ENCODE assay signal across 38 cellular contexts in genomic region chr11:119438599-119438998, GRCh38. TPM values are rescaled to one million over a fixed set of nuclear protein-coding genes. Genes with fewer than 3 reads are reported as not detected.
"Had no signal": no experiment of that assay in that cellular context is flagged by ENCODE, and none has a peak within 500 bp of the region (broad histone marks: within the 10 kb centered on the region; RNA-seq: fewer than 3 reads in every experiment).

No MANE protein-coding gene starts in this region.

- H3K27me3 ChIP-seq: brain microvascular endothelial cell, Peyer's patch had no signal

- H3K4me3 Mint-ChIP-seq: activated CD4-positive, alpha-beta T cell treated with anti-CD3 and anti-CD28 coated beads, Interleukin-2, amount 10 ng/mL, durations not matched to agents 24 days and 14 days; activated CD8-positive, alpha-beta T cell treated with anti-CD3 and anti-CD28 coated beads for 36 hours; activated naive CD8-positive, alpha-beta T cell treated with anti-CD3 and anti-CD28 coated beads for 36 hours; activated T-cell treated with anti-CD3 and anti-CD28 coated beads, Interleukin-2, amount 50 U/mL, for 72 hours; activated T-helper 17 cell treated with anti-CD3 and anti-CD28 coated beads, Interleukin-2, amount 50 U/mL, for 72 hours; central memory CD8-positive, alpha-beta T cell had no signal

- DNase-seq: activated CD4-positive, alpha-beta T cell treated with anti-CD3 and anti-CD28 coated beads for 1 hour; activated CD4-positive, alpha-beta T cell treated with anti-CD3 and anti-CD28 coated beads, Interleukin-2, amount 10 ng/mL, durations not matched to agents 24 days and 14 days; activated CD4-positive, alpha-beta T cell treated with anti-CD3 and anti-CD28 coated beads, Interleukin-2, amount 50 U/mL, for 4 hours; activated CD4-positive, CD25-positive, alpha-beta regulatory T cell; activated CD8-positive, alpha-beta T cell treated with anti-CD3 and anti-CD28 coated beads for 36 hours; activated effector memory CD4-positive, alpha-beta T cell treated with anti-CD3 and anti-CD28 coated beads, Interleukin-2, amount 50 U/mL, for 16 hours; activated naive CD4-positive, alpha-beta T cell; activated naive CD4-positive, alpha-beta T cell treated with anti-CD3 and anti-CD28 coated beads, Interleukin-2, amount 50 U/mL, for 16 hours; activated naive CD8-positive, alpha-beta T cell treated with anti-CD3 and anti-CD28 coated beads for 36 hours; activated T-cell treated with anti-CD3 and anti-CD28 coated beads, Interleukin-2, amount 50 U/mL, for 1 hour; activated T-cell treated with anti-CD3 and anti-CD28 coated beads, Interleukin-2, amount 50 U/mL, for 72 hours; amniotic stem cell; aorta; brain microvascular endothelial cell; NCI-H1092 treated with DMSO at 0.1 percent for 48 hours; NCI-H1417; NCI-H146; NCI-H187; NCI-H2029 treated with DMSO at 0.1 percent for 48 hours; NCI-H2107; NCI-H2171; NCI-H510A; NCI-H526; NCI-H748 treated with DMSO at 0.1 percent for 48 hours; NK-92 treated with Interleukin-12 subunit alpha and Interleukin-12 subunit beta, amount 100 ng/mL, for 24 hours; PC-3; Peyer's patch; SIG-M5; SW 1271; T-helper 1 cell; T-helper 2 cell; T-helper 9 cell had no signal

- H3K27ac Mint-ChIP-seq: activated CD4-positive, alpha-beta T cell treated with anti-CD3 and anti-CD28 coated beads, Interleukin-2, amount 10 ng/mL, durations not matched to agents 24 days and 14 days; activated CD8-positive, alpha-beta T cell treated with anti-CD3 and anti-CD28 coated beads for 36 hours; activated naive CD8-positive, alpha-beta T cell treated with anti-CD3 and anti-CD28 coated beads for 36 hours; activated T-cell treated with anti-CD3 and anti-CD28 coated beads, Interleukin-2, amount 50 U/mL, for 72 hours; activated T-helper 17 cell treated with anti-CD3 and anti-CD28 coated beads, Interleukin-2, amount 50 U/mL, for 72 hours had no signal

- H3K4me1 ChIP-seq: Peyer's patch had no signal

- ATAC-seq: activated CD8-positive, alpha-beta T cell treated with anti-CD3 and anti-CD28 coated beads for 36 hours; activated T-cell treated with anti-CD3 and anti-CD28 coated beads, Interleukin-2, amount 50 U/mL, for 72 hours; activated T-helper 17 cell treated with anti-CD3 and anti-CD28 coated beads, Interleukin-2, amount 50 U/mL, for 72 hours; PC-3; Right ventricle myocardium inferior had no signal

- H3K36me3 ChIP-seq: brain microvascular endothelial cell, Peyer's patch had no signal

- H3K27ac ChIP-seq: brain microvascular endothelial cell, Peyer's patch, RWPE1, VCaP had no signal

- H3K4me3 ChIP-seq: Peyer's patch had no signal

RNA-seq across cellular contexts. Expression of gene THY1, which starts 15.6 kb away (rescaled TPM):
- total RNA-seq: MCF 10A, PC-3 had no signal
